In the genomic region with DNA sequence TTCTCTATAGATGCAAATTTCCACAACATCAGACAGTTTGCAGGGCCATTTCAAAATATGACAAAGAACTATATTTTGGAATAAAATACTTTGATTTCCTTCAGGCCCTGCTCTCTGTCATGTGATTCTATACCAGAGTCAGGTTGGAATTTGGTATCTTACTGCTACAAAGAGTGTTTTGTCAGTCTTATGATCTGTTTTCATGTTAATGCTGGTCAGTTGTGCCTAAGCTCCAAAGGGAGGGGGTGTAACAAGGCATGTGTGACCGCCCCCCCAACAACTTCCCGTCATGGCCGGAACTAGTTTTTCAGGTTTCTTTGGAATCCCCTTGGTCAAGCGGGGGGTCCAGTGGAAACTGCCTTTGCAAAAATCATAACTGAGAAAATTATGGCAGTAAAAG, we compare ENCODE assay signal across 25 cellular contexts. TPM values are rescaled to one million over a fixed set of nuclear protein-coding genes. Genes with fewer than 3 reads are reported as not detected.
"Had no signal": no experiment of that assay in that cellular context is flagged by ENCODE, and none has a peak within 500 bp of the region (broad histone marks: within the 10 kb centered on the region; RNA-seq: fewer than 3 reads in every experiment).

No MANE protein-coding gene starts in this region.

- H3K4me3 Mint-ChIP-seq: activated CD4-positive, alpha-beta memory T cell treated with anti-CD3 and anti-CD28 coated beads, Interleukin-2, amount 10 ng/mL, durations not matched to agents 7 days and 5 days; activated CD4-positive, alpha-beta T cell treated with anti-CD3 and anti-CD28 coated beads, Interleukin-2, amount 10 ng/mL, durations not matched to agents 7 days and 5 days; activated naive CD4-positive, alpha-beta T cell treated with anti-CD3 and anti-CD28 coated beads, Interleukin-2, amount 10 ng/mL, durations not matched to agents 7 days and 5 days; activated naive CD8-positive, alpha-beta T cell; activated naive CD8-positive, alpha-beta T cell treated with anti-CD3 and anti-CD28 coated beads, Interleukin-2, amount 50 U/mL, for 24 hours; activated T-cell treated with anti-CD3 and anti-CD28 coated beads, Interleukin-2, amount 50 U/mL, for 24 hours; activated T-cell treated with anti-CD3 and anti-CD28 coated beads, Interleukin-2, amount 50 U/mL, for 72 hours; WTC11 had no signal

- H3K27me3 ChIP-seq: adrenal gland, body of pancreas, esophagus squamous epithelium had no signal

- H3K36me3 Mint-ChIP-seq: activated naive CD4-positive, alpha-beta T cell treated with anti-CD3 and anti-CD28 coated beads, Interleukin-2, amount 10 ng/mL, durations not matched to agents 7 days and 5 days; activated naive CD8-positive, alpha-beta T cell had no signal

- H3K27ac ChIP-seq: adrenal gland, body of pancreas, epithelial cell of prostate, esophagus squamous epithelium, VCaP had no signal

- H3K36me3 ChIP-seq: adrenal gland, esophagus squamous epithelium had no signal

- DNase-seq: activated CD4-positive, alpha-beta memory T cell treated with anti-CD3 and anti-CD28 coated beads, Interleukin-2, amount 10 ng/mL, durations not matched to agents 7 days and 5 days; activated CD4-positive, alpha-beta T cell treated with anti-CD3 and anti-CD28 coated beads for 1 hour; activated CD4-positive, alpha-beta T cell treated with anti-CD3 and anti-CD28 coated beads for 4 hours; activated CD4-positive, alpha-beta T cell treated with anti-CD3 and anti-CD28 coated beads, Interleukin-2, amount 10 ng/mL, durations not matched to agents 7 days and 5 days; activated CD4-positive, alpha-beta T cell treated with anti-CD3 and anti-CD28 coated beads, Interleukin-2, amount 50 U/mL, for 4 hours; activated CD8-positive, alpha-beta memory T cell treated with anti-CD3 and anti-CD28 coated beads, Interleukin-2, amount 50 U/mL, for 48 hours; activated gamma-delta T cell; activated naive CD4-positive, alpha-beta T cell; activated naive CD4-positive, alpha-beta T cell treated with anti-CD3 and anti-CD28 coated beads, Interleukin-2, amount 10 ng/mL, durations not matched to agents 7 days and 5 days; activated naive CD8-positive, alpha-beta T cell treated with anti-CD3 and anti-CD28 coated beads, Interleukin-2, amount 50 U/mL, for 24 hours; activated T-cell treated with anti-CD3 and anti-CD28 coated beads for 4 hours; activated T-cell treated with anti-CD3 and anti-CD28 coated beads, Interleukin-2, amount 50 U/mL, for 24 hours; activated T-cell treated with anti-CD3 and anti-CD28 coated beads, Interleukin-2, amount 50 U/mL, for 72 hours; amygdala; body of pancreas; caudate nucleus; effector CD8-positive, alpha-beta T cell; esophagus squamous epithelium; head of caudate nucleus; T-helper 2 cell had no signal

- H3K4me1 Mint-ChIP-seq: activated CD4-positive, alpha-beta T cell treated with anti-CD3 and anti-CD28 coated beads, Interleukin-2, amount 10 ng/mL, durations not matched to agents 7 days and 5 days; activated naive CD4-positive, alpha-beta T cell treated with anti-CD3 and anti-CD28 coated beads, Interleukin-2, amount 10 ng/mL, durations not matched to agents 7 days and 5 days; activated naive CD8-positive, alpha-beta T cell treated with anti-CD3 and anti-CD28 coated beads, Interleukin-2, amount 50 U/mL, for 24 hours had no signal

- H3K4me3 ChIP-seq: adrenal gland, body of pancreas, esophagus squamous epithelium had no signal

- ATAC-seq: activated naive CD8-positive, alpha-beta T cell treated with anti-CD3 and anti-CD28 coated beads, Interleukin-2, amount 50 U/mL, for 24 hours; activated T-cell treated with anti-CD3 and anti-CD28 coated beads, Interleukin-2, amount 50 U/mL, for 72 hours; body of pancreas; WTC11 had no signal

- H3K9me3 Mint-ChIP-seq: activated CD4-positive, alpha-beta memory T cell treated with anti-CD3 and anti-CD28 coated beads, Interleukin-2, amount 10 ng/mL, durations not matched to agents 7 days and 5 days; activated CD4-positive, alpha-beta T cell treated with anti-CD3 and anti-CD28 coated beads, Interleukin-2, amount 10 ng/mL, durations not matched to agents 7 days and 5 days; activated naive CD4-positive, alpha-beta T cell treated with anti-CD3 and anti-CD28 coated beads, Interleukin-2, amount 10 ng/mL, durations not matched to agents 7 days and 5 days; activated naive CD8-positive, alpha-beta T cell treated with anti-CD3 and anti-CD28 coated beads, Interleukin-2, amount 50 U/mL, for 24 hours; activated T-cell treated with anti-CD3 and anti-CD28 coated beads, Interleukin-2, amount 50 U/mL, for 24 hours; activated T-cell treated with anti-CD3 and anti-CD28 coated beads, Interleukin-2, amount 50 U/mL, for 72 hours had no signal

- H3K4me1 ChIP-seq: body of pancreas had no signal

- H3K27ac Mint-ChIP-seq: activated CD4-positive, alpha-beta memory T cell treated with anti-CD3 and anti-CD28 coated beads, Interleukin-2, amount 10 ng/mL, durations not matched to agents 7 days and 5 days; activated CD4-positive, alpha-beta T cell treated with anti-CD3 and anti-CD28 coated beads, Interleukin-2, amount 10 ng/mL, durations not matched to agents 7 days and 5 days; activated naive CD4-positive, alpha-beta T cell treated with anti-CD3 and anti-CD28 coated beads, Interleukin-2, amount 10 ng/mL, durations not matched to agents 7 days and 5 days; activated naive CD8-positive, alpha-beta T cell; activated naive CD8-positive, alpha-beta T cell treated with anti-CD3 and anti-CD28 coated beads, Interleukin-2, amount 50 U/mL, for 24 hours; activated T-cell treated with anti-CD3 and anti-CD28 coated beads, Interleukin-2, amount 50 U/mL, for 24 hours; activated T-cell treated with anti-CD3 and anti-CD28 coated beads, Interleukin-2, amount 50 U/mL, for 72 hours; WTC11 had no signal

RNA-seq across cellular contexts. Expression of gene C11orf96, which starts 15.1 kb away (rescaled TPM):
- total RNA-seq: activated CD4-positive, alpha-beta T cell treated with anti-CD3 and anti-CD28 coated beads, Interleukin-2, amount 10 ng/mL, durations not matched to agents 7 days and 5 days had no signal
